Comparison of ENCODE assay signal across 10 cellular contexts in genomic region chr1:150159550-150159949, GRCh38. TPM values are rescaled to one million over a fixed set of nuclear protein-coding genes. Genes with fewer than 3 reads are reported as not detected.
DNase-seq lines count a peak whose midpoint lies in the region; ATAC-seq and TF ChIP-seq lines count a peak whose summit lies in the region.
"Had no signal": no experiment of that assay in that cellular context is flagged by ENCODE, and none has a peak within 500 bp of the region (broad histone marks: within the 10 kb centered on the region; RNA-seq: fewer than 3 reads in every experiment).

No MANE protein-coding gene starts in this region.

- TF ChIP-seq CTCF in glutamatergic neuron (IDR thresholded peaks at IDR 0.05; ENCODE audit: partially characterized antibody, unreplicated experiment) (no peak), WERI-Rb-1 (IDR thresholded peaks at IDR 0.05; ENCODE audit: low read depth, low read length) (no peak)

- peaks cover 61% of the 10 kb centered on the region for H3K36me3 ChIP-seq in WERI-Rb-1

- TF ChIP-seq POLR2A in GM19099 (IDR thresholded peaks at IDR 0.05; ENCODE audit: extremely low read depth, insufficient read length, low read depth) (peak; percentile 68), Raji (IDR thresholded peaks at IDR 0.05; ENCODE audit: insufficient read depth, low read depth, low read length) (peak; percentile 55)

- peak overlapping the region; percentile 49 for H3K27ac Mint-ChIP-seq in glutamatergic neuron (ENCODE audit: unreplicated experiment)
- H3K27ac Mint-ChIP-seq in stimulated activated memory B cell treated with anti-CD40 and anti-IgM and Interleukin-4, amounts not matched to agents 10 μg/mL and 1 μg/mL and 100 μg/mL, for 72 hours = peak overlapping the region; percentile 88
- H3K27ac Mint-ChIP-seq: activated T-helper 1 cell treated with anti-CD3 and anti-CD28 coated beads, Interleukin-12 subunit alpha, Interleukin-12 subunit beta, Interleukin-2, Interleukin-4 antibody, amounts not matched to agents 30 ng/mL and 10 ng/mL and 1 ng/mL, durations not matched to agents 14 hours and 24 hours and 36 hours had no signal

- ATAC-seq in stimulated activated memory B cell treated with anti-CD40 and anti-IgM and Interleukin-4, amounts not matched to agents 10 μg/mL and 1 μg/mL and 100 μg/mL, for 72 hours = peak; percentile 69
- ATAC-seq in HG03342 (IDR thresholded peaks at IDR 0.05; ENCODE audit: unreplicated experiment) = no peak

- H3K4me1 Mint-ChIP-seq in glutamatergic neuron (ENCODE audit: low read depth, unreplicated experiment) = peaks cover 42% of the 10 kb centered on the region
- H3K4me1 Mint-ChIP-seq in stimulated activated memory B cell treated with anti-CD40 and anti-IgM and Interleukin-4, amounts not matched to agents 10 μg/mL and 1 μg/mL and 100 μg/mL, for 72 hours = peaks cover 97% of the 10 kb centered on the region

- H3K9me3 ChIP-seq in WERI-Rb-1 (ENCODE audit: severe bottlenecking) = no peaks in the 10 kb centered on the region

- no peak overlapping the region for H3K4me3 Mint-ChIP-seq in glutamatergic neuron (ENCODE audit: unreplicated experiment)
- peak overlapping the region; percentile 74 for H3K4me3 Mint-ChIP-seq in stimulated activated memory B cell treated with anti-CD40 and anti-IgM and Interleukin-4, amounts not matched to agents 10 μg/mL and 1 μg/mL and 100 μg/mL, for 72 hours

- H3K27ac ChIP-seq in WERI-Rb-1 = no peak overlapping the region

- no peaks in the 10 kb centered on the region for H3K27me3 ChIP-seq in WERI-Rb-1 (ENCODE audit: insufficient read depth, low read depth, severe bottlenecking)

- peaks cover 9% of the 10 kb centered on the region for H3K36me3 Mint-ChIP-seq in glutamatergic neuron (ENCODE audit: unreplicated experiment)
- H3K36me3 Mint-ChIP-seq in stimulated activated memory B cell treated with anti-CD40 and anti-IgM and Interleukin-4, amounts not matched to agents 10 μg/mL and 1 μg/mL and 100 μg/mL, for 72 hours = peaks cover 46% of the 10 kb centered on the region

- DNase-seq in glutamatergic neuron (no peak), WERI-Rb-1 (no peak), HuH-7 (ENCODE audit: low spot score) (no peak)
- DNase-seq: occipital lobe; stimulated activated naive CD4-positive, alpha-beta T cell treated with Interleukin-2 at 50 U/mL for 16 hours had no signal

- H3K4me3 ChIP-seq in WERI-Rb-1 (ENCODE audit: low read depth, low read length) = no peak overlapping the region

- peaks cover 15% of the 10 kb centered on the region for H3K9me3 Mint-ChIP-seq in glutamatergic neuron (ENCODE audit: unreplicated experiment)
- H3K9me3 Mint-ChIP-seq in stimulated activated memory B cell treated with anti-CD40 and anti-IgM and Interleukin-4, amounts not matched to agents 10 μg/mL and 1 μg/mL and 100 μg/mL, for 72 hours = no peaks in the 10 kb centered on the region
- H3K9me3 Mint-ChIP-seq: activated T-helper 1 cell treated with anti-CD3 and anti-CD28 coated beads, Interleukin-12 subunit alpha, Interleukin-12 subunit beta, Interleukin-2, Interleukin-4 antibody, amounts not matched to agents 30 ng/mL and 10 ng/mL and 1 ng/mL, durations not matched to agents 14 hours and 24 hours and 36 hours had no signal

- H3K27me3 Mint-ChIP-seq in glutamatergic neuron (ENCODE audit: unreplicated experiment) = peaks cover 20% of the 10 kb centered on the region
- no peaks in the 10 kb centered on the region for H3K27me3 Mint-ChIP-seq in stimulated activated memory B cell treated with anti-CD40 and anti-IgM and Interleukin-4, amounts not matched to agents 10 μg/mL and 1 μg/mL and 100 μg/mL, for 72 hours

RNA-seq across cellular contexts. Expression of gene PLEKHO1, which starts 9.8 kb away (rescaled TPM):
- 142 TPM for total RNA-seq in glutamatergic neuron (ENCODE audit: unreplicated experiment)
